ENCODE assay signal across 7 cellular contexts in the genomic region with DNA sequence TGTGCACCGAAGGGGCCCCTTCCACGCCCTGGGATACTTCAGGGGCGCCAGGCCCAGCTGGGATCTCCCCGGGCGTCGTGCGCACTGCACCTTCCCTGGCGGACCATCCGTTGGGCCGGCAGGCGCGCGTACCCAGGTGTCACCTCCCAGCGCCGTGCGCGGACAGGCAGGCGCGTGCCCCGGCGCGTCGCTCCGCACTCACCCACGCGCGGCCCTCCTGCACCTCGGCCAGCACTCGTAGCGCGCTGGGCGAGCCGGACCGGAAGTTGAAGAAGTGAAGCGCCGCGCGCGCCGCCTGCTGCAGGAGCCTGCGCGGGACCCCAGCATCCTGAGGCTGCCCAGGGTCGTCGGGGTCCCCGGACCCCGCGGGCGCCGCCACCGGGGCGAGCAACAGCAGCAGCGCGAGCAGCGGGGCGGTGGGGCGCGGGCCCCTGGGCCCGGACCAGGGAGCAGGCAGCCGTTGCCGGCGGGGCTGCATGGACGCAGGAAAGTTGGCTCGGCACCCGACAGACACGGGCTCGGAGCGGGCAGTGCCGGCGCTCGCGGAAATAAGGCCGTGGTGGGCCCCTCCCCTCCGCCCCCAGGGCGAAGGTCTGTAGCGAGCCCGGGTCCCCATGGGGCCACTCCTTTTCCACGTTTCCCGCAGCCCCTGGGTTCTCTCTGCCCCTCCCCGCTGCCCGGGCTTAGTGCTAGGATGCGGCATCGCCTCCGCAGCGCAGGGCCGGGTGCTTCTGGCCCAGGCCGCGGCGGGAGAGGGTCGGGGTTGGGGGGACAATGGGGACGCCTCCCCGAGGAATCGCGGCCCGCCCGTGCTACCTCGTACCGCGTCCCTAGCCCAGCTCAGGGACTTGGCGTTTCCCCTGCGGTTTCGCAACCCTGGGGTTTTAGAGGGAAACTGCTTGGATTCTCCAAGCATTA. TPM values are rescaled to one million over a fixed set of nuclear protein-coding genes. Genes with fewer than 3 reads are reported as not detected.
DNase-seq lines count a peak whose midpoint lies in the region; ATAC-seq and TF ChIP-seq lines count a peak whose summit lies in the region.

A gene with protein sequence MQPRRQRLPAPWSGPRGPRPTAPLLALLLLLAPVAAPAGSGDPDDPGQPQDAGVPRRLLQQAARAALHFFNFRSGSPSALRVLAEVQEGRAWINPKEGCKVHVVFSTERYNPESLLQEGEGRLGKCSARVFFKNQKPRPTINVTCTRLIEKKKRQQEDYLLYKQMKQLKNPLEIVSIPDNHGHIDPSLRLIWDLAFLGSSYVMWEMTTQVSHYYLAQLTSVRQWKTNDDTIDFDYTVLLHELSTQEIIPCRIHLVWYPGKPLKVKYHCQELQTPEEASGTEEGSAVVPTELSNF (minus strand): TSS at position 520 of the 918 bp plus-strand sequence. CDS start 42 bp downstream, at position 478.

- peak within 1 kb of the TSS; percentile 7 for H3K27ac ChIP-seq in parathyroid adenoma
- no peak within 1 kb of the TSS for H3K27ac ChIP-seq in MM.1S (ENCODE audit: low read length)

- H3K4me2 ChIP-seq in parathyroid adenoma (ENCODE audit: low read length) (peak within 1 kb of the TSS; percentile 90), MM.1S (ENCODE audit: low read depth, low read length) (no peak within 1 kb of the TSS)

- no peaks in the 10 kb centered on the region for H4K20me1 ChIP-seq in MM.1S (ENCODE audit: insufficient read depth, low read length)

- peak; percentile 78 for DNase-seq in NCI-H226
- DNase-seq in activated naive CD8-positive, alpha-beta T cell treated with anti-CD3 and anti-CD28 coated beads, Interleukin-2, amount 50 U/mL, for 24 hours = peak; percentile 50
- DNase-seq in cardiac septum (ENCODE audit: low spot score) = peak; percentile 91
- DNase-seq in MM.1S = no peak

- no peak within 1 kb of the TSS for H3K9ac ChIP-seq in parathyroid adenoma
- H3K9ac ChIP-seq in MM.1S (ENCODE audit: low read length) = no peak within 1 kb of the TSS

- ATAC-seq in GM18511 (IDR thresholded peaks at IDR 0.05; ENCODE audit: unreplicated experiment) (peak; percentile 82), HG02588 (IDR thresholded peaks at IDR 0.05; ENCODE audit: unreplicated experiment) (peak; percentile 67)
- peak; percentile 60 for ATAC-seq in activated naive CD8-positive, alpha-beta T cell treated with anti-CD3 and anti-CD28 coated beads, Interleukin-2, amount 50 U/mL, for 24 hours

- no peaks in the 10 kb centered on the region for H3K9me2 ChIP-seq in MM.1S (replicated peaks; ENCODE audit: insufficient read depth, low read length)

- no peak within 1 kb of the TSS for H3K27ac Mint-ChIP-seq in activated naive CD8-positive, alpha-beta T cell treated with anti-CD3 and anti-CD28 coated beads, Interleukin-2, amount 50 U/mL, for 24 hours

- H3K4me3 ChIP-seq in parathyroid adenoma (ENCODE audit: low read depth, low read length) = peak within 1 kb of the TSS; percentile 52
- no peak within 1 kb of the TSS for H3K4me3 ChIP-seq in MM.1S (ENCODE audit: low read length)

- peak within 1 kb of the TSS; percentile 84 for H2AFZ ChIP-seq in parathyroid adenoma
- no peak within 1 kb of the TSS for H2AFZ ChIP-seq in MM.1S (ENCODE audit: low read length)

- H3K27me3 Mint-ChIP-seq in activated naive CD8-positive, alpha-beta T cell treated with anti-CD3 and anti-CD28 coated beads, Interleukin-2, amount 50 U/mL, for 24 hours = peaks cover 6% of the 10 kb centered on the region

- H3K79me2 ChIP-seq in parathyroid adenoma (no peaks in the 10 kb centered on the region), MM.1S (ENCODE audit: low read length) (no peaks in the 10 kb centered on the region)

- H3K27me3 ChIP-seq in parathyroid adenoma (ENCODE audit: control insufficient read depth, insufficient read depth, low read length) (no peaks in the 10 kb centered on the region), MM.1S (replicated peaks; ENCODE audit: insufficient read depth, low read length) (no peaks in the 10 kb centered on the region)

- intact Hi-C loops in cardiac septum (cut with DNase I) = no loop called here

- TF ChIP-seq CTCF in parathyroid adenoma (IDR thresholded peaks at IDR 0.05) (peak; percentile 4), MM.1S (IDR thresholded peaks at IDR 0.05; ENCODE audit: low read length) (no peak)

- peak within 1 kb of the TSS; percentile 58 for H3K4me3 Mint-ChIP-seq in activated naive CD8-positive, alpha-beta T cell treated with anti-CD3 and anti-CD28 coated beads, Interleukin-2, amount 50 U/mL, for 24 hours

- H3F3A ChIP-seq in MM.1S (ENCODE audit: insufficient read depth, low read length) = no peaks in the 10 kb centered on the region

- no peaks in the 10 kb centered on the region for H3K9me3 ChIP-seq in parathyroid adenoma (ENCODE audit: control insufficient read depth, low read length)
- H3K9me3 ChIP-seq in MM.1S (replicated peaks; ENCODE audit: insufficient read depth, low read length) = no peaks in the 10 kb centered on the region

- H3K4me1 Mint-ChIP-seq in activated naive CD8-positive, alpha-beta T cell treated with anti-CD3 and anti-CD28 coated beads, Interleukin-2, amount 50 U/mL, for 24 hours = peaks cover 15% of the 10 kb centered on the region

- H3K9me3 Mint-ChIP-seq in activated naive CD8-positive, alpha-beta T cell treated with anti-CD3 and anti-CD28 coated beads, Interleukin-2, amount 50 U/mL, for 24 hours = peaks cover 6% of the 10 kb centered on the region

- peaks cover 8% of the 10 kb centered on the region for H3K36me3 Mint-ChIP-seq in activated naive CD8-positive, alpha-beta T cell treated with anti-CD3 and anti-CD28 coated beads, Interleukin-2, amount 50 U/mL, for 24 hours (ENCODE audit: low read depth)

- H3K4me1 ChIP-seq in parathyroid adenoma (peaks cover 6% of the 10 kb centered on the region), MM.1S (ENCODE audit: low read length) (no peaks in the 10 kb centered on the region)

- H3K36me3 ChIP-seq in parathyroid adenoma (ENCODE audit: control insufficient read depth, insufficient read depth, low read length) (no peaks in the 10 kb centered on the region), MM.1S (replicated peaks; ENCODE audit: insufficient read depth, low read length) (no peaks in the 10 kb centered on the region)

RNA-seq across cellular contexts. Expression of the gene that starts here (rescaled TPM):
- 9.1 TPM for total RNA-seq in cardiac septum
